9 cellular contexts compared by ENCODE assay signal in genomic region chr3:151328298-151329036, GRCh38. TPM values are rescaled to one million over a fixed set of nuclear protein-coding genes. Genes with fewer than 3 reads are reported as not detected.
DNase-seq lines count a peak whose midpoint lies in the region; ATAC-seq and TF ChIP-seq lines count a peak whose summit lies in the region.
"Had no signal": no experiment of that assay in that cellular context is flagged by ENCODE, and none has a peak within 500 bp of the region (broad histone marks: within the 10 kb centered on the region; RNA-seq: fewer than 3 reads in every experiment).

No MANE protein-coding gene starts in this region.

- DNase-seq in NOMO-1 treated with DMSO at 0.1 percent for 48 hours (lab: John Stamatoyannopoulos, UW; ENCODE audit: unreplicated experiment) = peak; percentile 89
- DNase-seq in coronary artery (ENCODE audit: low spot score) = no peak
- DNase-seq in osteoblast (ENCODE audit: insufficient read length, low spot score, missing footprints) = no peak
- DNase-seq in NK-92 treated with Interleukin-12 subunit alpha and Interleukin-12 subunit beta, amount 100 ng/mL, for 24 hours (lab: John Stamatoyannopoulos, UW) = no peak
- no peak for DNase-seq in C1 segment of cervical spinal cord (lab: John Stamatoyannopoulos, UW)
- DNase-seq in SK-N-DZ (ENCODE audit: low spot score) = no peak

- H3K27ac ChIP-seq in coronary artery = peak overlapping the region in 1 of 2 donors; percentile 31
- no peak overlapping the region for H3K27ac ChIP-seq in osteoblast (ENCODE audit: low read depth, low read length)

- no peaks in the 10 kb centered on the region for H3K79me2 ChIP-seq in osteoblast (ENCODE audit: insufficient read depth, low read length)

- peak overlapping the region; percentile 64 for H3K4me2 ChIP-seq in osteoblast (ENCODE audit: insufficient read depth, low read length)

- H3K4me1 ChIP-seq in osteoblast (ENCODE audit: insufficient read depth, low read length) = no peaks in the 10 kb centered on the region

- H3K27me3 ChIP-seq in osteoblast (ENCODE audit: insufficient read depth, low read length) = no peaks in the 10 kb centered on the region

- no peaks in the 10 kb centered on the region for H4K20me1 ChIP-seq in osteoblast (ENCODE audit: insufficient read depth, low read length)

- ATAC-seq in GM19351 (IDR thresholded peaks at IDR 0.05; ENCODE audit: unreplicated experiment) (peak; percentile 50), HG02840 (IDR thresholded peaks at IDR 0.05; ENCODE audit: low FRiP score, unreplicated experiment) (no peak)

- TF ChIP-seq CTCF in coronary artery (IDR thresholded peaks at IDR 0.05) (no peak), osteoblast (IDR thresholded peaks at IDR 0.05; ENCODE audit: extremely low read depth, low read depth, low read length) (no peak)

- peak overlapping the region; percentile 28 for H2AFZ ChIP-seq in osteoblast (ENCODE audit: low read length)

- H3K9me3 ChIP-seq in osteoblast (ENCODE audit: low read depth, low read length) = no peaks in the 10 kb centered on the region

- H3K36me3 ChIP-seq in osteoblast (ENCODE audit: insufficient read depth, low read length) = no peaks in the 10 kb centered on the region

- H3K4me3 ChIP-seq in coronary artery (peak overlapping the region; percentile 35), osteoblast (ENCODE audit: insufficient read depth, low read length) (no peak overlapping the region)

RNA-seq across cellular contexts. Expression of gene P2RY13, which starts 0.9 kb away (rescaled TPM):
- not detected in 2 replicates for total RNA-seq in osteoblast
- not detected in 2 replicates for polyA plus RNA-seq in SK-N-DZ (2014; cell fraction: cytosol; rRNA removed)
- not detected in 2 replicates for polyA plus RNA-seq in SK-N-DZ (2014; cell fraction: nucleus; rRNA removed)

RNA-seq across cellular contexts. Expression of gene GPR87, which starts 11.8 kb away (rescaled TPM):
- not detected in 2 replicates for total RNA-seq in osteoblast
- polyA plus RNA-seq in SK-N-DZ (2014; cell fraction: cytosol; rRNA removed) = not detected in 2 replicates
- not detected in 2 replicates for polyA plus RNA-seq in SK-N-DZ (2014; cell fraction: nucleus; rRNA removed)
- total RNA-seq: posterior vena cava had no signal

RNA-seq across cellular contexts. Expression of gene P2RY14, which starts 50.1 kb away (rescaled TPM):
- total RNA-seq in osteoblast = not detected in 2 replicates
- not detected in 2 replicates for polyA plus RNA-seq in SK-N-DZ (2014; cell fraction: cytosol; rRNA removed)
- not detected in 2 replicates for polyA plus RNA-seq in SK-N-DZ (2014; cell fraction: nucleus; rRNA removed)

RNA-seq across cellular contexts. Expression of gene P2RY12, which starts 56.1 kb away (rescaled TPM):
- total RNA-seq in osteoblast = not detected in 2 replicates
- not detected in 2 replicates for polyA plus RNA-seq in SK-N-DZ (2014; cell fraction: cytosol; rRNA removed)
- not detected in 2 replicates for polyA plus RNA-seq in SK-N-DZ (2014; cell fraction: nucleus; rRNA removed)
